8 cellular contexts compared by ENCODE assay signal in the genomic region with DNA sequence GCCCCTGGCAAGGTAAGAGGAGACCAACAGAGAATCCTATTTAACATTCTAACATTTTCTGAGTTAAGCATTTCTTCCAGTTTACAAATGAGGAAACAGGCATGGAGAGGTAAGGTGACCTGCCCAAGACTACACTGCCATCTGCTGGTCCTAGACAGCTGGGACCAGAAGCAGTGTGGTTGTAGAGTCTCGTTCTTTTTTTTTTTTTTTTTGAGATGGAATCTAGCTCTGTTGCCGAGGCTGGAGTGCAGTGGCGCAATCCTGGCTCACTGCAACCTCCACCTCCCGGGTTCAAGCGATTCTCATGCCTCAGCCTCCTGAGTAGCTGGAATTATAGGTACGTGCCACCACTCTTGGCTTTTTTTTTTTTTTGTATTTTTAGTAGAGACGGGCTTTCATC. TPM values are rescaled to one million over a fixed set of nuclear protein-coding genes. Genes with fewer than 3 reads are reported as not detected.
A peak's percentile ranks its signal among the peaks of the same experiment; 100 is the strongest.
DNase-seq lines count a peak whose midpoint lies in the region; ATAC-seq, FAIRE-seq and TF ChIP-seq lines count a peak whose summit lies in the region.
"Not testable (repeated sequence)": the region's sequence is repeated elsewhere in the genome, so short reads cannot be mapped to it uniquely, and the experiment has no call there.

No MANE protein-coding gene starts in this region.

- TF ChIP-seq POLR2A in H54 (IDR thresholded peaks at IDR 0.05; ENCODE audit: low read depth, low read length) = not testable (repeated sequence)

- not testable (repeated sequence) for H3K27ac Mint-ChIP-seq in natural killer cell treated with Interleukin-12 subunit alpha and Interleukin-12 subunit beta and Interleukin-15 and Interleukin-18, amount 100 ng/mL, for 72 hours

- peak; percentile 80 to 85 for ATAC-seq in natural killer cell treated with Interleukin-12 subunit alpha and Interleukin-12 subunit beta and Interleukin-15 and Interleukin-18, amount 100 ng/mL, for 72 hours

- H3K27me3 Mint-ChIP-seq in natural killer cell treated with Interleukin-12 subunit alpha and Interleukin-12 subunit beta and Interleukin-15 and Interleukin-18, amount 100 ng/mL, for 72 hours = not testable (repeated sequence)

- H3K36me3 Mint-ChIP-seq in natural killer cell treated with Interleukin-12 subunit alpha and Interleukin-12 subunit beta and Interleukin-15 and Interleukin-18, amount 100 ng/mL, for 72 hours = not testable (repeated sequence)

- H3K4me1 Mint-ChIP-seq in natural killer cell treated with Interleukin-12 subunit alpha and Interleukin-12 subunit beta and Interleukin-15 and Interleukin-18, amount 100 ng/mL, for 72 hours (ENCODE audit: low read depth in 2 of 2) = not testable (repeated sequence)

- peak; percentile 84 for TF ChIP-seq CTCF in D721Med (IDR thresholded peaks at IDR 0.05; ENCODE audit: insufficient read depth, missing control alignments)
- TF ChIP-seq CTCF in fibroblast of pulmonary artery (IDR thresholded peaks at IDR 0.05; ENCODE audit: low read length, missing control alignments) = peak; percentile 90

- peak; percentile 59 for DNase-seq in D721Med (ENCODE audit: insufficient read length, low spot score)
- peak; percentile 53 for DNase-seq in H54 (ENCODE audit: insufficient read length, low spot score)
- peak; percentile 72 for DNase-seq in NCI-H146 (lab: John Stamatoyannopoulos, UW)
- DNase-seq in SK-N-DZ (ENCODE audit: low spot score) = peak; percentile 83
- peak; percentile 35 for DNase-seq in activated T-helper 9 cell treated with anti-CD3 and anti-CD28 coated beads, Interleukin-2, amount 50 U/mL, for 16 hours (ENCODE audit: low read depth)
- DNase-seq in fibroblast of pulmonary artery (ENCODE audit: low read depth) = peak; percentile 93
- peak; percentile 67 for DNase-seq in natural killer cell treated with Interleukin-12 subunit alpha and Interleukin-12 subunit beta and Interleukin-15 and Interleukin-18, amount 100 ng/mL, for 72 hours (ENCODE audit: low spot score)
- DNase-seq in stimulated activated CD8-positive, alpha-beta memory T cell treated with anti-CD3 and anti-CD28 coated beads, Interleukin-7, amount 100 ng/mL, for 24 hours (ENCODE audit: low read depth) = peak; percentile 8

- not testable (repeated sequence) for H3K4me3 ChIP-seq in fibroblast of pulmonary artery (replicated peaks; ENCODE audit: low read depth, low read length)

- not testable (repeated sequence) for FAIRE-seq in D721Med (lab: Jason Lieb, UNC); H54 (lab: Jason Lieb, UNC)

- H3K9me3 Mint-ChIP-seq in natural killer cell treated with Interleukin-12 subunit alpha and Interleukin-12 subunit beta and Interleukin-15 and Interleukin-18, amount 100 ng/mL, for 72 hours = not testable (repeated sequence)

- not testable (repeated sequence) for H3K4me3 Mint-ChIP-seq in natural killer cell treated with Interleukin-12 subunit alpha and Interleukin-12 subunit beta and Interleukin-15 and Interleukin-18, amount 100 ng/mL, for 72 hours

RNA-seq across cellular contexts. Expression of gene RAPSN, which starts 5.3 kb away (rescaled TPM):
- polyA plus RNA-seq in SK-N-DZ (2014; cell fraction: cytosol; rRNA removed) = 0.28 and 1.2 TPM in 2 replicates
- 0.31 TPM in 1 of 2 replicates, not detected in the other for polyA plus RNA-seq in SK-N-DZ (2014; cell fraction: nucleus; rRNA removed)
- total RNA-seq in natural killer cell treated with Interleukin-12 subunit alpha and Interleukin-12 subunit beta and Interleukin-15 and Interleukin-18, amount 100 ng/mL, for 72 hours = 1 to 10 TPM; 1.8 to 4.0 TPM

RNA-seq across cellular contexts. Expression of gene PSMC3, which starts 28.0 kb away (rescaled TPM):
- polyA plus RNA-seq in SK-N-DZ (2014; cell fraction: cytosol; rRNA removed) = 322 and 344 TPM in 2 replicates
- polyA plus RNA-seq in SK-N-DZ (2014; cell fraction: nucleus; rRNA removed) = 120 and 171 TPM in 2 replicates
- 100 to 1,000 TPM; 175 to 216 TPM for total RNA-seq in natural killer cell treated with Interleukin-12 subunit alpha and Interleukin-12 subunit beta and Interleukin-15 and Interleukin-18, amount 100 ng/mL, for 72 hours

RNA-seq across cellular contexts. Expression of gene SLC39A13, which starts 45.9 kb away (rescaled TPM):
- polyA plus RNA-seq in SK-N-DZ (2014; cell fraction: cytosol; rRNA removed) = 27.2 and 37.3 TPM in 2 replicates
- 82.3 and 117 TPM in 2 replicates for polyA plus RNA-seq in SK-N-DZ (2014; cell fraction: nucleus; rRNA removed)
- total RNA-seq in natural killer cell treated with Interleukin-12 subunit alpha and Interleukin-12 subunit beta and Interleukin-15 and Interleukin-18, amount 100 ng/mL, for 72 hours = 10 to 100 TPM; 20.9 to 31.3 TPM

Comparison
In these comparisons a context has a peak if more than half of its experiments do, and no peak if none do; other contexts are left out.
1. DNase-seq: peak in every context shown above with its lines; median percentile 93 in fibroblast of pulmonary artery; 83 in SK-N-DZ; 72 in NCI-H146; 67 in natural killer cell treated with Interleukin-12 subunit alpha and Interleukin-12 subunit beta and Interleukin-15 and Interleukin-18, amount 100 ng/mL, for 72 hours; 59 in D721Med; 53 in H54; 35 in activated T-helper 9 cell treated with anti-CD3 and anti-CD28 coated beads, Interleukin-2, amount 50 U/mL, for 16 hours; 8 in stimulated activated CD8-positive, alpha-beta memory T cell treated with anti-CD3 and anti-CD28 coated beads, Interleukin-7, amount 100 ng/mL, for 24 hours.